Comparison of ENCODE assay signal across 1 cellular context in the genomic region with DNA sequence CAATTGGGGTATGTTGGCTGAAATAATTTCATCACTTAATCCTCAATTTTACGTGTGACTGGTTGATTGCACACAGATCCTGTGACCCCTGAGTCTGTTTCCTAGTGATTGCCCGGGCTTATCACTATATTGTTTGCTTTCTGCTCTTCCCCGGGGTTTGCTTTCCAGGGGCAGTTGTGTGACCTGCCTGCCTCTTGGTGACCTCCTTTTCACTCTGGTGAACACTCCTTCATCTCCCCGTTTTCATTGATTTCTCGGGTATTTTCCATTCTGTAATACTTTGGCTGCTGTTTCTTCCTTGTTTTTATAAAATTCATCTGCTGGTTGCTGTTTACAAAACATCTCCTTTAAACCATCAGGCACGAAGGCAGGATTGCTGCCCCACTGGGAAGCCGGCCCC.
TF ChIP-seq lines count a peak whose summit lies in the region.

No MANE protein-coding gene starts in this region.

TF ChIP-seq in H1, 55 proteins besides CTCF, POLR2A, EP300 and RAD21 (continued from another document):
- TF ChIP-seq SP1 (IDR thresholded peaks at IDR 0.05; ENCODE audit: low read depth, low read length) (no peak), POLR2AphosphoS5 (IDR thresholded peaks at IDR 0.05; ENCODE audit: low read depth, low read length) (no peak)
- TF ChIP-seq, protein P1, sequence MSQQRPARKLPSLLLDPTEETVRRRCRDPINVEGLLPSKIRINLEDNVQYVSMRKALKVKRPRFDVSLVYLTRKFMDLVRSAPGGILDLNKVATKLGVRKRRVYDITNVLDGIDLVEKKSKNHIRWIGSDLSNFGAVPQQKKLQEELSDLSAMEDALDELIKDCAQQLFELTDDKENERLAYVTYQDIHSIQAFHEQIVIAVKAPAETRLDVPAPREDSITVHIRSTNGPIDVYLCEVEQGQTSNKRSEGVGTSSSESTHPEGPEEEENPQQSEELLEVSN (IDR thresholded peaks at IDR 0.05): no peak
TF ChIP-seq in H1: peak in this region for 0.
